Comparison of ENCODE assay signal across 8 cellular contexts in the genomic region with DNA sequence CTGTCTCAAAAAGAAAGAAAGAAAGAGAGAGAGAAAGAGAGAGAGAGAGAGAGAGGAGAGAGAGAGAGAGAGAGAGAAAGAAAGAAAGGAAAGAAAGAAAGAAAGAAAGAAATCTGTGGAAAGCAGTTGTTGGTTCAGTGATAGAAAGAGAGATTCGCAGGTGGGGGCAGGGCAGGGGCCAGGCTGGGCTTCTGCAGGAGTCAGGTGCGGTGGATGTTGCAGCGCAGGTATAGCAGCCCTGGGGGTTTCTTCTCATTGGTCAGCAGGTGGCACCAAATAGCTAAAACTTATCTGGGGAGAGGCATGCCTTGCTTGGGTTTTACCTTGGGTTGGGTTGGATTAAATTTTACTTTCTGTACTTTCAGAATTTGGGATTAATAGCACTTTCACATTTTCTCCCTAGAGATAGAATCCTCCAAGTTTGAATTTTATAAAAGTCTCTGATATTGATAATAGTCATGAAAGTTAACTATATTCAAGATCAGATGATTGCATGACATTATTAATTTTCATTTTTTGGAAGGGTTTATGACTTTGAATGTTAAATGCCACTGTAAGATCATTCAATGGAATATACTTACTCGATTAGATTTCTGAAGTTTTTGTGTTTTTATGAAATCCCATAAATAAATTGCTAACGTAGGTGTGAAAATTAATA.
A peak's percentile ranks its signal among the peaks of the same experiment; 100 is the strongest.
DNase-seq lines count a peak whose midpoint lies in the region; ATAC-seq and TF ChIP-seq lines count a peak whose summit lies in the region.

No MANE protein-coding gene starts in this region.

- ATAC-seq in GM19324 (IDR thresholded peaks at IDR 0.05; ENCODE audit: low FRiP score, unreplicated experiment), result peak; percentile 55
- peak; percentile 63 for ATAC-seq in HG03469 (IDR thresholded peaks at IDR 0.05; ENCODE audit: unreplicated experiment)

- H3K79me2 ChIP-seq in neural progenitor cell (ENCODE audit: low read depth), result no peaks in the 10 kb centered on the region

- peaks cover 17% of the 10 kb centered on the region for H3K4me1 Mint-ChIP-seq in activated CD4-positive, alpha-beta memory T cell treated with anti-CD3 and anti-CD28 coated beads, Interleukin-2, amount 10 ng/mL, durations not matched to agents 7 days and 5 days
- peaks cover 9% of the 10 kb centered on the region for H3K4me1 Mint-ChIP-seq in neural progenitor cell

- WGBS in transverse colon (ENCODE audit: low coverage in 1 of 2), 2 donors, result 28 to 30% methylated on average over 5 of the region's 5 CpGs

- H3K27me3 ChIP-seq in neural progenitor cell, result no peaks in the 10 kb centered on the region
- no peaks in the 10 kb centered on the region for H3K27me3 ChIP-seq in transverse colon

- no peaks in the 10 kb centered on the region for H3K9me3 Mint-ChIP-seq in activated CD4-positive, alpha-beta memory T cell treated with anti-CD3 and anti-CD28 coated beads, Interleukin-2, amount 10 ng/mL, durations not matched to agents 7 days and 5 days
- H3K9me3 Mint-ChIP-seq in neural progenitor cell, result no peaks in the 10 kb centered on the region

- intact Hi-C loops in transverse colon (cut with DNase I; ENCODE audit: low total_unique reads), result loop anchor here (10.0 kb wide), 1 partner anchor 182 kb away; no protein-coding TSS in a partner anchor

- no peaks in the 10 kb centered on the region for H3F3A ChIP-seq in neural progenitor cell (ENCODE audit: low read depth)

- CTCF ChIA-PET in activated CD4-positive, alpha-beta memory T cell treated with anti-CD3 and anti-CD28 coated beads, Interleukin-2, amount 10 ng/mL, durations not matched to agents 7 days and 5 days (lab: Charles Lee), result interaction anchor here (0.6 to 7.3 kb wide), 24 partner anchors 9 to 491 kb away, joined by 3 to 117 read pairs (median 5); partner anchors contain the start of gene EML6

- H3K36me3 Mint-ChIP-seq in activated CD4-positive, alpha-beta memory T cell treated with anti-CD3 and anti-CD28 coated beads, Interleukin-2, amount 10 ng/mL, durations not matched to agents 7 days and 5 days (ENCODE audit: low read depth), result no peaks in the 10 kb centered on the region
- no peaks in the 10 kb centered on the region for H3K36me3 Mint-ChIP-seq in neural progenitor cell

- peak overlapping the region; percentile 33 for H3K27ac Mint-ChIP-seq in activated CD4-positive, alpha-beta memory T cell treated with anti-CD3 and anti-CD28 coated beads, Interleukin-2, amount 10 ng/mL, durations not matched to agents 7 days and 5 days
- no peak overlapping the region for H3K27ac Mint-ChIP-seq in neural progenitor cell

- POLR2A ChIA-PET in activated CD4-positive, alpha-beta memory T cell treated with anti-CD3 and anti-CD28 coated beads, Interleukin-2, amount 10 ng/mL, durations not matched to agents 7 days and 5 days (lab: Charles Lee), result interaction anchor here (1.8 to 3.7 kb wide), 2 partner anchors 37 to 66 kb away, joined by 3 to 29 read pairs; no protein-coding TSS in a partner anchor

- no peaks in the 10 kb centered on the region for H3K9me3 ChIP-seq in neural progenitor cell (ENCODE audit: low read depth)
- no peaks in the 10 kb centered on the region for H3K9me3 ChIP-seq in transverse colon

- H3K4me3 ChIP-seq in epithelial cell of esophagus (ENCODE audit: low read length) (no peak overlapping the region), neural progenitor cell (no peak overlapping the region), transverse colon (no peak overlapping the region)

- TF ChIP-seq CTCF in C4-2B (conservative IDR thresholded peaks at IDR 0.05), result peak; percentile 68
- peak; percentile 77 for TF ChIP-seq CTCF in epithelial cell of esophagus (IDR thresholded peaks at IDR 0.05; ENCODE audit: insufficient read depth, low read depth, low read length, missing control alignments)
- TF ChIP-seq CTCF in neural progenitor cell (IDR thresholded peaks at IDR 0.05), result peak; percentile 69
- TF ChIP-seq CTCF in transverse colon (IDR thresholded peaks at IDR 0.05), result peak; percentile 56 to 81 (median 67)

- no peaks in the 10 kb centered on the region for H3K36me3 ChIP-seq in neural progenitor cell
- H3K36me3 ChIP-seq in transverse colon, result peaks cover 0 to 4% (median 0%) of the 10 kb centered on the region in 4 donors

- no peak overlapping the region for H3K27ac ChIP-seq in C4-2B
- H3K27ac ChIP-seq in neural progenitor cell, result no peak overlapping the region
- no peak overlapping the region for H3K27ac ChIP-seq in transverse colon

- H3K9ac ChIP-seq in neural progenitor cell, result no peak overlapping the region

- TF ChIP-seq POLR2A in transverse colon (IDR thresholded peaks at IDR 0.05), result no peak

- peak; percentile 79 for DNase-seq in NCI-H69 (lab: John Stamatoyannopoulos, UW)
- DNase-seq in activated CD4-positive, alpha-beta memory T cell treated with anti-CD3 and anti-CD28 coated beads, Interleukin-2, amount 10 ng/mL, durations not matched to agents 7 days and 5 days, result peak; percentile 64
- DNase-seq in epithelial cell of esophagus (ENCODE audit: low read depth), result peak; percentile 85
- peak; percentile 73 for DNase-seq in neural progenitor cell (ENCODE audit: low spot score)
- peak; percentile 67 for DNase-seq in transverse colon

- H3K27me3 Mint-ChIP-seq in activated CD4-positive, alpha-beta memory T cell treated with anti-CD3 and anti-CD28 coated beads, Interleukin-2, amount 10 ng/mL, durations not matched to agents 7 days and 5 days, result peaks cover 17% of the 10 kb centered on the region
- H3K27me3 Mint-ChIP-seq in neural progenitor cell (ENCODE audit: insufficient read depth, low read depth), result no peaks in the 10 kb centered on the region

- H3K4me2 ChIP-seq in neural progenitor cell, result no peak overlapping the region

- no peak overlapping the region for H3K4me3 Mint-ChIP-seq in activated CD4-positive, alpha-beta memory T cell treated with anti-CD3 and anti-CD28 coated beads, Interleukin-2, amount 10 ng/mL, durations not matched to agents 7 days and 5 days
- H3K4me3 Mint-ChIP-seq in neural progenitor cell, result no peak overlapping the region

- in situ Hi-C loops in transverse colon (cut with MboI; ENCODE audit: low pct_ligation_motif_present in 1 of 4, low pct_unique_long_range_greater_than_20kb in 1 of 4, low sequenced_read_pairs in 3 of 4), result loop anchor here in 3 of 4 donors (10.0 to 25.0 kb wide), 6 partner anchors 115 to 665 kb away; partner anchors contain the start of gene ACYP2 (in 1 of the 3)

- H3K4me1 ChIP-seq in neural progenitor cell (peaks cover 19% of the 10 kb centered on the region), transverse colon (peaks cover 0 to 13% (median 8%) of the 10 kb centered on the region in 4 donors)

- H2AFZ ChIP-seq in neural progenitor cell (replicated peaks), result no peak overlapping the region

- no peak for TF ChIP-seq EP300 in transverse colon (IDR thresholded peaks at IDR 0.05; ENCODE audit: low read depth)

- H4K20me1 ChIP-seq in neural progenitor cell (ENCODE audit: low read depth), result peaks cover 9% of the 10 kb centered on the region
